Comparison of ENCODE assay signal across 9 cellular contexts in the genomic region with DNA sequence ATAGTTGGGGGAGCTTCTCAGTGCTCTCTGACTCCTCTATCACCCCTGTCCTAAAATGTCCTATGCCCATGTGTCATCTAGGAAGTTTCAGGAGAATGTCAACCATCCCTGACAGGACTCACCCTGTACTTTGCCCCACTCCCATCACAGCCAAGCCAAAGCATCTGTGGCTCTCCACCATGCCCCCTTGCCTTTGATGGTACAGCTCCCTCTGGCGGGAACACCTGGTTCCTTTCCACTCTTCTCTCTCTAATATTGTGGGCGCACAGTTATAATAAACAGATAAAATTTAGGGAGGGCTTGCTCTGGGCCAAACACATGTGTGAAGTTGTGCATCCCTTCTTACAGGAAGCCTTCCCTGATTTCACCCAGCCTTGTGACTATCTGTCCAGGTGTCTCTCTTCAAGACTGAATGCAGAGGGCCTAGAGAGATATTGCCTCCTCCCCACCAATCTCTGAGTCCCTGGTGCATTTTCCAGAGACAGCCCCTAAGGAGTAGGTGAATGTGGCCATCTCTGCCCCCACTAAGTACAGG.
DNase-seq lines count a peak whose midpoint lies in the region; ATAC-seq and TF ChIP-seq lines count a peak whose summit lies in the region.
"Had no signal": no experiment of that assay in that cellular context is flagged by ENCODE, and none has a peak within 500 bp of the region (broad histone marks: within the 10 kb centered on the region; RNA-seq: fewer than 3 reads in every experiment).

No MANE protein-coding gene starts in this region.

- H3K18ac ChIP-seq in IMR-90 (ENCODE audit: low read depth, low read length), result no peak overlapping the region

- peaks cover 8% of the 10 kb centered on the region for H3K4me1 Mint-ChIP-seq in stimulated activated effector memory CD8-positive, alpha-beta T cell treated with anti-CD3 and anti-CD28 coated beads, Interleukin-12 subunit alpha, Interleukin-12 subunit beta, amount 100 ng/mL, for 72 hours

- no peak overlapping the region for H2AFZ ChIP-seq in IMR-90 (replicated peaks; ENCODE audit: low read length, poor library complexity)

- WGBS in IMR-90 (ENCODE audit: extremely low coverage in 2 of 2, insufficient read length in 1 of 2), 2 experiments, result no CpG with 5 or more reads among the region's 2 CpGs

- no peak overlapping the region for H4K91ac ChIP-seq in IMR-90 (ENCODE audit: insufficient read depth, low read depth, low read length)

- peaks cover 2% of the 10 kb centered on the region; the same call in 1 of the 2 replicates for H3K4me1 ChIP-seq in IMR-90 (ENCODE audit: control insufficient read depth, insufficient read depth, low read length)
- H3K4me1 ChIP-seq: SJSA1 had no signal

- DNase-seq in cardiac septum (ENCODE audit: low spot score), result peak; percentile 54
- no peak for DNase-seq in left ventricle myocardium superior
- no peak for DNase-seq in IMR-90
- no peak for DNase-seq in astrocyte of the cerebellum (ENCODE audit: low read depth)
- no peak for DNase-seq in stimulated activated effector memory CD8-positive, alpha-beta T cell treated with anti-CD3 and anti-CD28 coated beads, Interleukin-12 subunit alpha, Interleukin-12 subunit beta, amount 100 ng/mL, for 72 hours (ENCODE audit: low spot score in 2 of 2)
- no peak for DNase-seq in kidney tubule cell (ENCODE audit: low spot score)

- H2BK120ac ChIP-seq in IMR-90 (ENCODE audit: low read depth, low read length), result no peak overlapping the region

- no peaks in the 10 kb centered on the region for H3K36me3 ChIP-seq in IMR-90 (ENCODE audit: control insufficient read depth, insufficient read depth, low read length)
- H3K36me3 ChIP-seq: SJSA1 had no signal

- H4K8ac ChIP-seq in IMR-90 (ENCODE audit: low read depth in 2 of 2, low read length in 2 of 2), result no peak overlapping the region

- H3K27ac Mint-ChIP-seq in stimulated activated effector memory CD8-positive, alpha-beta T cell treated with anti-CD3 and anti-CD28 coated beads, Interleukin-12 subunit alpha, Interleukin-12 subunit beta, amount 100 ng/mL, for 72 hours, result no peak overlapping the region

- H3K14ac ChIP-seq in IMR-90 (replicated peaks; ENCODE audit: low read depth, low read length), result no peak overlapping the region

- no peak overlapping the region for H3K4me2 ChIP-seq in IMR-90 (ENCODE audit: low read depth, low read length)

- no peaks in the 10 kb centered on the region for H3K79me1 ChIP-seq in IMR-90 (ENCODE audit: low read depth in 1 of 2, low read length in 2 of 2)

- H3K9me1 ChIP-seq in IMR-90 (ENCODE audit: insufficient read depth, low read length), result no peaks in the 10 kb centered on the region

- H3K4me3 ChIP-seq in IMR-90 (ENCODE audit: insufficient read depth, low read depth, low read length) (no peak overlapping the region), astrocyte of the cerebellum (ENCODE audit: low read depth, low read length) (no peak overlapping the region)
- H3K4me3 ChIP-seq: SJSA1 had no signal

- intact Hi-C loops in cardiac septum (cut with DNase I) (no loop called here), left ventricle myocardium superior (cut with micrococcal nuclease) (no loop called here), IMR-90 (cut with micrococcal nuclease) (loop anchor here (1.0 kb wide), 1 partner anchor 44 kb away; no protein-coding TSS in a partner anchor)

- no TSS peak for BruUV-seq in IMR-90 (replicated peaks; lab: Mats Ljungman, UMichigan)

- H2BK5ac ChIP-seq in IMR-90 (ENCODE audit: low read depth, low read length, poor library complexity, severe bottlenecking), result no peak overlapping the region

- H3K36me3 Mint-ChIP-seq in stimulated activated effector memory CD8-positive, alpha-beta T cell treated with anti-CD3 and anti-CD28 coated beads, Interleukin-12 subunit alpha, Interleukin-12 subunit beta, amount 100 ng/mL, for 72 hours, result no peaks in the 10 kb centered on the region

- no peak overlapping the region for H3K56ac ChIP-seq in IMR-90 (ENCODE audit: extremely low read depth, insufficient read depth, low read length)

- TF ChIP-seq RAD21 in IMR-90 (IDR thresholded peaks at IDR 0.05; ENCODE audit: low read length), result peak; percentile 48

- no peak overlapping the region for H4K5ac ChIP-seq in IMR-90 (ENCODE audit: low read depth, low read length)

- H2AK5ac ChIP-seq in IMR-90 (ENCODE audit: low read depth, low read length), result no peak overlapping the region

- ATAC-seq in left ventricle myocardium superior (no peak), IMR-90 (ENCODE audit: low read depth) (0 out of 2 replicates have a peak, but pooled peaks have one; percentile 44), GM21367 (IDR thresholded peaks at IDR 0.05; ENCODE audit: unreplicated experiment) (no peak), GM19324 (IDR thresholded peaks at IDR 0.05; ENCODE audit: low FRiP score, unreplicated experiment) (no peak)
- ATAC-seq in stimulated activated effector memory CD8-positive, alpha-beta T cell treated with anti-CD3 and anti-CD28 coated beads, Interleukin-12 subunit alpha, Interleukin-12 subunit beta, amount 100 ng/mL, for 72 hours, result peak; percentile 60

- CTCF ChIA-PET in IMR-90 (lab: Yijun Ruan, JAX), result interaction anchor here (0.6 kb wide), 2 partner anchors 115 to 227 kb away, joined by 3 to 4 read pairs; no protein-coding TSS in a partner anchor

- H3K9ac ChIP-seq in IMR-90 (ENCODE audit: low read depth, low read length), result no peak overlapping the region

- H3K4ac ChIP-seq in IMR-90 (ENCODE audit: low read depth, low read length), result no peak overlapping the region

- POLR2A ChIA-PET in IMR-90 (lab: Charles Lee; ENCODE audit: unreplicated experiment), result no interaction called here

- no peak overlapping the region for H3K4me3 Mint-ChIP-seq in stimulated activated effector memory CD8-positive, alpha-beta T cell treated with anti-CD3 and anti-CD28 coated beads, Interleukin-12 subunit alpha, Interleukin-12 subunit beta, amount 100 ng/mL, for 72 hours

- peaks cover 32% of the 10 kb centered on the region for H3K27me3 ChIP-seq in IMR-90 (ENCODE audit: control insufficient read depth, insufficient read depth, low read length)

- no peaks in the 10 kb centered on the region for H4K20me1 ChIP-seq in IMR-90 (ENCODE audit: insufficient read depth, low read length)

- H3K23ac ChIP-seq in IMR-90 (ENCODE audit: low read depth, low read length), result no peak overlapping the region

- no peak overlapping the region for H3K27ac ChIP-seq in IMR-90 (ENCODE audit: insufficient read depth, low read length)
- H3K27ac ChIP-seq: SJSA1 had no signal

- in situ Hi-C loops in IMR-90 (cut with MboI; ENCODE audit: low sequenced_read_pairs) (no loop called here), astrocyte of the cerebellum (cut with HindIII; ENCODE audit: low sequenced_read_pairs) (no loop called here)

- dilution Hi-C loops in IMR-90 (cut with HindIII; ENCODE audit: low sequenced_read_pairs, unreplicated experiment), result no loop called here

- H2BK20ac ChIP-seq in IMR-90 (ENCODE audit: low read depth, low read length), result no peak overlapping the region

- no peak overlapping the region for H2BK15ac ChIP-seq in IMR-90 (ENCODE audit: low read depth, low read length)

- TF ChIP-seq POLR2A in IMR-90 (IDR thresholded peaks at IDR 0.05; ENCODE audit: low read depth, low read length), result no peak

- H2AK9ac ChIP-seq in IMR-90 (replicated peaks; ENCODE audit: low read depth, low read length, poor library complexity), result no peak overlapping the region

- no peaks in the 10 kb centered on the region for H3K9me3 Mint-ChIP-seq in stimulated activated effector memory CD8-positive, alpha-beta T cell treated with anti-CD3 and anti-CD28 coated beads, Interleukin-12 subunit alpha, Interleukin-12 subunit beta, amount 100 ng/mL, for 72 hours

- TF ChIP-seq CTCF in IMR-90 (conservative IDR thresholded peaks at IDR 0.05; ENCODE audit: low read depth, low read length), result peak; percentile 43
- TF ChIP-seq CTCF in astrocyte of the cerebellum (IDR thresholded peaks at IDR 0.05; ENCODE audit: low read depth, low read length, missing control alignments), result peak; percentile 21

- no peaks in the 10 kb centered on the region for H3K9me3 ChIP-seq in IMR-90 (ENCODE audit: control insufficient read depth, insufficient read depth, low read length)
- H3K9me3 ChIP-seq: SJSA1 had no signal

TF ChIP-seq in IMR-90, 13 proteins besides CTCF, POLR2A, EP300 and RAD21:
- TF ChIP-seq, protein P1, sequence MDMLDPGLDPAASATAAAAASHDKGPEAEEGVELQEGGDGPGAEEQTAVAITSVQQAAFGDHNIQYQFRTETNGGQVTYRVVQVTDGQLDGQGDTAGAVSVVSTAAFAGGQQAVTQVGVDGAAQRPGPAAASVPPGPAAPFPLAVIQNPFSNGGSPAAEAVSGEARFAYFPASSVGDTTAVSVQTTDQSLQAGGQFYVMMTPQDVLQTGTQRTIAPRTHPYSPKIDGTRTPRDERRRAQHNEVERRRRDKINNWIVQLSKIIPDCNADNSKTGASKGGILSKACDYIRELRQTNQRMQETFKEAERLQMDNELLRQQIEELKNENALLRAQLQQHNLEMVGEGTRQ (IDR thresholded peaks at IDR 0.05; ENCODE audit: low read depth, low read length), result no peak
- peak; percentile 40 for TF ChIP-seq SMC3 (IDR thresholded peaks at IDR 0.05; ENCODE audit: low read depth, low read length)

Comparison
In these comparisons a context has a peak if more than half of its experiments do, and no peak if none do; other contexts are left out.
1. ATAC-seq: peak in IMR-90 (single experiment) and stimulated activated effector memory CD8-positive, alpha-beta T cell treated with anti-CD3 and anti-CD28 coated beads, Interleukin-12 subunit alpha, Interleukin-12 subunit beta, amount 100 ng/mL, for 72 hours (single experiment); none in left ventricle myocardium superior (single experiment), GM21367 (single experiment) and GM19324 (single experiment).